In genomic region chr9:29432191-29432590, GRCh38 we compare ENCODE assay signal across 8 cellular contexts.
"Had no signal": no experiment of that assay in that cellular context is flagged by ENCODE, and none has a peak within 500 bp of the region (broad histone marks: within the 10 kb centered on the region; RNA-seq: fewer than 3 reads in every experiment).

No MANE protein-coding gene starts in this region.

- H3K27me3 Mint-ChIP-seq: IgD-negative memory B cell had no signal

- DNase-seq: GM23248, GOT3, H7, HFFc6, KBM-7 had no signal

- H3K4me3 Mint-ChIP-seq: HFFc6, IgD-negative memory B cell had no signal

- H3K36me3 Mint-ChIP-seq: IgD-negative memory B cell had no signal

- H3K4me1 Mint-ChIP-seq: IgD-negative memory B cell had no signal

- H3K27ac Mint-ChIP-seq: HFFc6, IgD-negative memory B cell had no signal

- ATAC-seq: HCT116, HepG2 had no signal

- H3K9me3 Mint-ChIP-seq: HFFc6 had no signal
